ENCODE assay signal across 11 cellular contexts in the genomic region with DNA sequence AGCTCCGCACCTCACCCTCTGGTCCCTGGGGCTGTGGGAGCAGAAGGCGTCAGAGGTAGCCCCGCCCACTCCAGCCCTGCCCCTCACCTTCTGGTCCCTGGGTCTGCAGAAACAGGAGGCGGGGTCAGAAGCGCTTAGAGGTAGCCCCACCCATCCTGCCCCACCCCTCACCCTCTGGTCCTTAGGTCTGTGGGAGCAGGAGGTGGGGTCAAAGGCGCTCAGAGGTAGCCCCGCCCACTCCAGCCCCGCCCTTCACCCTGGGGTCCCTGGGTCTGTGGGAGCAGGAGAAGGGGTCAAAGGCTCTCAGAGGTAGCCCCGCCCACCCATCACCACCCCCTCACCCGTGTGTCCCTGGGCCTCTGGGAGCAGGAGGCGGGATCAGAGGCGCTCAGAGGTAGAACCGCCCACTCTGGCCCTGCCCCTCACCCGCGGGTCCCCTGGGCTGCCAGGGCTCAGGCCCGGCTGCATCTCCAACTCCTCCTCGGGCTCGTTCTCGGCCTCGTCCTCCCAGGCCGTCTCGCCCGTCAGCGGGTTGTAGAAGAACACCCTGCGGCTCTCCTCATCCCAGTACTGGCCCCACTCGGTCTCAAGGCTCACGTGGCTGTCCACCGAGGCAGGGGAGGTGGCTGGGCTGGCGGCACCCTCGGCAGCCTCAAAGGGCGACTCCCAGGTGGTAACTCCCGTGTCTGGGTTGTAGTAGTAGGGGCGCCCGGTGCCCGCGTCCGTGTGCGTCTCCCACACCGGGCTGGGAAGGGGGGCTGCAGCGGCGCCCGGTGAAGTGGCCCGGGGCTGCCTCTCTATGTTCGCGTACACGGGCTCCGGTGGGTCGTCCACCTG. TPM values are rescaled to one million over a fixed set of nuclear protein-coding genes. Genes with fewer than 3 reads are reported as not detected.
DNase-seq lines count a peak whose midpoint lies in the region; ATAC-seq, FAIRE-seq and TF ChIP-seq lines count a peak whose summit lies in the region.
"Had no signal": no experiment of that assay in that cellular context is flagged by ENCODE, and none has a peak within 500 bp of the region (broad histone marks: within the 10 kb centered on the region; RNA-seq: fewer than 3 reads in every experiment).

No MANE protein-coding gene starts in this region.

- no peak overlapping the region for H3K27ac ChIP-seq in thoracic aorta

- no peak overlapping the region for H3K27ac Mint-ChIP-seq in activated naive CD4-positive, alpha-beta T cell treated with anti-CD3 and anti-CD28 coated beads, Interleukin-2, amount 10 ng/mL, durations not matched to agents 7 days and 5 days

- peak; percentile 36 for DNase-seq in activated naive CD4-positive, alpha-beta T cell treated with anti-CD3 and anti-CD28 coated beads, Interleukin-2, amount 10 ng/mL, durations not matched to agents 7 days and 5 days
- no peak for DNase-seq in activated naive CD4-positive, alpha-beta T cell (lab: John Stamatoyannopoulos, UW)
- DNase-seq in astrocyte of the hippocampus (ENCODE audit: low read depth, low spot score) (peak; percentile 49), left kidney (ENCODE audit: low read depth, low spot score) (peak; percentile 87), thoracic aorta (ENCODE audit: low spot score) (no peak), RCC 7860 (ENCODE audit: low spot score) (no peak), NCI-H446 treated with DMSO at 0.1 percent for 48 hours (lab: John Stamatoyannopoulos, UW) (no peak)
- DNase-seq: heart right ventricle; stimulated activated CD4-positive, alpha-beta T cell treated with anti-CD3 and anti-CD28 coated beads, Interleukin-1b, Interleukin-23, amount 100 ng/mL, for 48 hours; T1000 had no signal

- H3K36me3 ChIP-seq in thoracic aorta = no peaks in the 10 kb centered on the region

- peaks cover 53% of the 10 kb centered on the region for H3K36me3 Mint-ChIP-seq in activated naive CD4-positive, alpha-beta T cell treated with anti-CD3 and anti-CD28 coated beads, Interleukin-2, amount 10 ng/mL, durations not matched to agents 7 days and 5 days

- CTCF ChIA-PET in activated naive CD4-positive, alpha-beta T cell treated with anti-CD3 and anti-CD28 coated beads, Interleukin-2, amount 10 ng/mL, durations not matched to agents 7 days and 5 days (lab: Charles Lee) = no interaction called here

- H3K9me3 Mint-ChIP-seq in activated naive CD4-positive, alpha-beta T cell treated with anti-CD3 and anti-CD28 coated beads, Interleukin-2, amount 10 ng/mL, durations not matched to agents 7 days and 5 days = no peaks in the 10 kb centered on the region

- no peaks in the 10 kb centered on the region for H3K27me3 Mint-ChIP-seq in activated naive CD4-positive, alpha-beta T cell treated with anti-CD3 and anti-CD28 coated beads, Interleukin-2, amount 10 ng/mL, durations not matched to agents 7 days and 5 days

- H3K4me3 Mint-ChIP-seq in activated naive CD4-positive, alpha-beta T cell treated with anti-CD3 and anti-CD28 coated beads, Interleukin-2, amount 10 ng/mL, durations not matched to agents 7 days and 5 days = no peak overlapping the region

- H3K4me1 Mint-ChIP-seq in activated naive CD4-positive, alpha-beta T cell treated with anti-CD3 and anti-CD28 coated beads, Interleukin-2, amount 10 ng/mL, durations not matched to agents 7 days and 5 days = peaks cover 39% of the 10 kb centered on the region

- TF ChIP-seq CTCF in thoracic aorta (IDR thresholded peaks at IDR 0.05) = no peak

- H3K4me3 ChIP-seq in thoracic aorta = peak overlapping the region; percentile 39

- no peaks in the 10 kb centered on the region for H3K9me3 ChIP-seq in thoracic aorta
- H3K9me3 ChIP-seq: heart right ventricle had no signal

- peaks cover 5 to 11% of the 10 kb centered on the region in 2 donors for H3K4me1 ChIP-seq in thoracic aorta (ENCODE audit: control insufficient read depth in 1 of 2, low read depth in 2 of 2)

- H3K27me3 ChIP-seq in thoracic aorta (replicated peaks; ENCODE audit: insufficient read depth) = no peaks in the 10 kb centered on the region
- H3K27me3 ChIP-seq: heart right ventricle had no signal

- ATAC-seq in thoracic aorta (ENCODE audit: insufficient number of reproducible peaks, low FRiP score, low read depth) (no peak), HG02763 (IDR thresholded peaks at IDR 0.05; ENCODE audit: unreplicated experiment) (no peak)

- FAIRE-seq in RCC 7860 (lab: Jason Lieb, UNC) = no peak

RNA-seq across cellular contexts. Expression of a gene that starts 27.2 kb away (rescaled TPM):
- total RNA-seq in thoracic aorta = 10 to 100 TPM; 25.5 to 33.4 TPM

Comparison
In these comparisons a context has a peak if more than half of its experiments do, and no peak if none do; other contexts are left out.
1. DNase-seq: peak in activated naive CD4-positive, alpha-beta T cell treated with anti-CD3 and anti-CD28 coated beads, Interleukin-2, amount 10 ng/mL, durations not matched to agents 7 days and 5 days (single experiment), astrocyte of the hippocampus (single experiment) and left kidney (single experiment); none in activated naive CD4-positive, alpha-beta T cell (0 of 4), thoracic aorta (single experiment), RCC 7860 (single experiment) and NCI-H446 treated with DMSO at 0.1 percent for 48 hours (single experiment).